In genomic region chr12:66623455-66623854, GRCh38 we compare ENCODE assay signal across 19 cellular contexts. TPM values are rescaled to one million over a fixed set of nuclear protein-coding genes. Genes with fewer than 3 reads are reported as not detected.
DNase-seq lines count a peak whose midpoint lies in the region; ATAC-seq and TF ChIP-seq lines count a peak whose summit lies in the region.
"Had no signal": no experiment of that assay in that cellular context is flagged by ENCODE, and none has a peak within 500 bp of the region (broad histone marks: within the 10 kb centered on the region; RNA-seq: fewer than 3 reads in every experiment).

No MANE protein-coding gene starts in this region.

- TF ChIP-seq CTCF in fibroblast of mammary gland (conservative IDR thresholded peaks at IDR 0.05; ENCODE audit: control insufficient read depth, insufficient read depth, low read depth, low read length) (no peak), mesothelial cell of epicardium (IDR thresholded peaks at IDR 0.05; ENCODE audit: unreplicated experiment) (no peak)

- no peaks in the 10 kb centered on the region for H3K36me3 Mint-ChIP-seq in mesothelial cell of epicardium

- no peak overlapping the region for H3K27ac Mint-ChIP-seq in mesothelial cell of epicardium
- H3K27ac Mint-ChIP-seq: activated CD4-positive, alpha-beta T cell treated with anti-CD3 and anti-CD28 coated beads, Interleukin-2, amount 10 ng/mL, durations not matched to agents 7 days and 5 days had no signal

- DNase-seq in CD1c-positive myeloid dendritic cell (ENCODE audit: extremely low spot score) (peak; percentile 63), HT1080 (ENCODE audit: low read depth) (peak; percentile 76), OCI-M1 (lab: John Stamatoyannopoulos, UW) (peak; percentile 28), fibroblast of mammary gland (ENCODE audit: low read depth) (peak; percentile 21), SK-N-DZ (ENCODE audit: low spot score) (no peak), mesothelial cell of epicardium (ENCODE audit: low spot score in 2 of 2, unreplicated experiment in 2 of 2) (no peak), hepatic stellate cell (ENCODE audit: low spot score) (no peak)
- DNase-seq: activated CD4-positive, alpha-beta T cell treated with anti-CD3 and anti-CD28 coated beads, Interleukin-2, amount 10 ng/mL, durations not matched to agents 7 days and 5 days; activated naive CD4-positive, alpha-beta T cell; colonic mucosa; left lung; NCI-H1436 treated with DMSO at 0.1 percent for 48 hours; NCI-H345; nucleus accumbens; SHP77; sigmoid colon had no signal

- H3K4me3 Mint-ChIP-seq in mesothelial cell of epicardium = no peak overlapping the region
- H3K4me3 Mint-ChIP-seq: activated CD4-positive, alpha-beta T cell treated with anti-CD3 and anti-CD28 coated beads, Interleukin-2, amount 10 ng/mL, durations not matched to agents 7 days and 5 days had no signal

- no peaks in the 10 kb centered on the region for H3K27me3 Mint-ChIP-seq in mesothelial cell of epicardium (ENCODE audit: low read depth)
- H3K27me3 Mint-ChIP-seq: activated CD4-positive, alpha-beta T cell treated with anti-CD3 and anti-CD28 coated beads, Interleukin-2, amount 10 ng/mL, durations not matched to agents 7 days and 5 days had no signal

- no peaks in the 10 kb centered on the region for H3K9me3 Mint-ChIP-seq in mesothelial cell of epicardium
- H3K9me3 Mint-ChIP-seq: activated CD4-positive, alpha-beta T cell treated with anti-CD3 and anti-CD28 coated beads, Interleukin-2, amount 10 ng/mL, durations not matched to agents 7 days and 5 days had no signal

- no peak for ATAC-seq in GM19395 (IDR thresholded peaks at IDR 0.05; ENCODE audit: unreplicated experiment)
- ATAC-seq: left lung had no signal

- H3K4me1 Mint-ChIP-seq in mesothelial cell of epicardium = peaks cover 21% of the 10 kb centered on the region
- H3K4me1 Mint-ChIP-seq: activated CD4-positive, alpha-beta T cell treated with anti-CD3 and anti-CD28 coated beads, Interleukin-2, amount 10 ng/mL, durations not matched to agents 7 days and 5 days had no signal

- no peak overlapping the region for H3K4me3 ChIP-seq in fibroblast of mammary gland (ENCODE audit: control insufficient read depth, low read depth, low read length)
- H3K4me3 ChIP-seq: colonic mucosa, left lung, sigmoid colon, vagina had no signal

RNA-seq across cellular contexts. Expression of gene GRIP1, which starts 55.4 kb away (rescaled TPM):
- 0.37 and 1.5 TPM in 2 replicates for total RNA-seq in HT1080 (2014; rRNA removed; shearing (Covaris generic))
- 0.06 TPM in 1 of 2 replicates, not detected in the other for polyA plus RNA-seq in HT1080 (2015; cell fraction: cytosol; rRNA removed)
- polyA plus RNA-seq in HT1080 (2015; cell fraction: nucleus; rRNA removed) = 0.36 and 0.73 TPM in 2 replicates
- 9.1 and 14.7 TPM in 2 replicates for polyA plus RNA-seq in SK-N-DZ (2014; cell fraction: cytosol; rRNA removed)
- 7.6 and 10.1 TPM in 2 replicates for polyA plus RNA-seq in SK-N-DZ (2014; cell fraction: nucleus; rRNA removed)
- total RNA-seq in mesothelial cell of epicardium = 79.7 to 89.3 TPM (median 85.2 TPM) in 3 replicates
- polyA plus RNA-seq: AG04450 had no signal

Comparison
In these comparisons a context has a peak if more than half of its experiments do, and no peak if none do; other contexts are left out.
1. DNase-seq: peak in CD1c-positive myeloid dendritic cell (single experiment), HT1080 (single experiment), OCI-M1 (single experiment) and fibroblast of mammary gland (single experiment); none in SK-N-DZ (single experiment), mesothelial cell of epicardium (0 of 2) and hepatic stellate cell (single experiment).
2. RNA of gene GRIP1, which starts 55.4 kb away (total RNA-seq): 79.7 to 89.3 TPM in mesothelial cell of epicardium; 0.37 to 1.5 TPM in HT1080; every median in the first group is over 10 times any median in the second.